ENCODE assay signal across 7 cellular contexts in the genomic region with DNA sequence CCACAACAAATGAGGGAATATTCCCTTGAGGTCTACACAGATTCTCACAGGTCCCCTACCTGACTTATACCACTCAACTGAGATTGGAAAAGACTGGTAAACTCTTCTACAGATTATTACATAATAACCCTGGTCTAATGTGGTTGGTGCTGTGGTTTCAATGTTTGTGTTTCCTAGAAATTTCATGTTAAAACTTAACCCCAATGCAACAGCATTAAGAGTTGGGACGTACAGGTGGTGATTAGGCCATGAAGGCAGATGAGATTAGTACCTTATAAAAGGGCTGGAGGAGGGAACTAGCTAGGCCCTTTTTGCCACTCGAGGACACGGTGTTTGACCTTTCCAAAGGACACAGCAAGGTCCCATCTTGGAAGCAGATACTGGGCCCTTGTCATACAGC.
"Had no signal": no experiment of that assay in that cellular context is flagged by ENCODE, and none has a peak within 500 bp of the region (broad histone marks: within the 10 kb centered on the region; RNA-seq: fewer than 3 reads in every experiment).

No MANE protein-coding gene starts in this region.

- H3K27ac ChIP-seq: HL-60, KMS-11 had no signal

- ATAC-seq: HepG2, K562 had no signal

- H3K9ac ChIP-seq: KMS-11 had no signal

- H3K4me3 ChIP-seq: K562 had no signal

- DNase-seq: IMR-90, KBM-7, KG1 had no signal

- H3K4me2 ChIP-seq: KMS-11 had no signal
